8 cellular contexts compared by ENCODE assay signal in the genomic region with DNA sequence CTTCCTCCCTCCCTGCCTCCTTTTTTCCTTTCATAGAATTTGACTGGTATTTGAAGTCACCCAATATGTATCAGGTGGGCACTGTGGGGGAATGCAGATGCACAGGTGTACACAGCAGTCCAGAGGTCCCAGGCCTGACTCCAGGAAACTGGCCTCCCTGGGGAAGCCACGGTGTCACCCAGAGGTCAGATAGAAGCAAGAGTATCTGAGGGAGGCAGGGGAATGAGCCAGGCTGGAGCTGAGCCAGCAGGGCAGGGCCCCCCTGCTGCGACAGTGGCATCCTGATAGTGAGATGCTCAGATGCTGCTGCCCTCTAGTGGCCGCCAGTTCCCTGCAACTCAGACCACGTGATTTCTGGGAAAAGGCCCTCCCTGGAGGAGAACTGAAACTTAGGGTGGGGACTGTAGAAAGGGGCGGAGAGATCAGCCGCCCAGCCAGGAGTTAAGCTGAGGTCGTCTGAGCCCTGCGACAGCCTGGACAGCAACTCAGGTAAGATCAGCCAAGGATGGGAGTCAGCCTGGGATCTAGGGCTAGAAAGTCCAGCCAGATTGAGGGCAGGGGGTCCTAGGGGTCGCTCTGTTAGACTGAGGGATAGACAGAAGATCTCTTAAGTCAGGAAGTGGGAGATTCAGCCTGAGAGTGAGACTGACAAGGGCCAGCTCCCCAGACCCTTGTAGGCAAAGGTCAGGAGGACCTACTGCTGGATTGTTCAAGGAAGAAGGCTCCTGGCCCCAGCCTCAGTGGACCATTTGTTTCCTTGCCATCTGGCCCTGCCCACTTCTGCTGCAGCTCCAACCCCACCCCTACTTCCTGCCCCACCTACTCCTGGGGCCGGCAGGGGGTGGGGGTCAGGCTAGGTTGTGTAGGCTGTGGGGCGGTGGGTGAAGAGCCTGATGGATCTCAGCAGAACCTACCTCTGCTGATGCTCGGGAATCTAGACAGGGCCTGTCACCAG. TPM values are rescaled to one million over a fixed set of nuclear protein-coding genes. Genes with fewer than 3 reads are reported as not detected.
DNase-seq lines count a peak whose midpoint lies in the region; ATAC-seq and TF ChIP-seq lines count a peak whose summit lies in the region.

TSS of gene IRF9 (plus strand) at position 416 of the 955 bp plus-strand sequence. CDS start 880 bp downstream, outside the sequence.

- H3K27me3 ChIP-seq in colonic mucosa = no peaks in the 10 kb centered on the region
- H3K27me3 ChIP-seq in layer of hippocampus (ENCODE audit: control insufficient read depth, insufficient read depth, low read length) = no peaks in the 10 kb centered on the region

- peaks cover 24% of the 10 kb centered on the region for H3K36me3 ChIP-seq in colonic mucosa

- DNase-seq in C1 segment of cervical spinal cord (lab: John Stamatoyannopoulos, UW) (peak; percentile 45 to 97 (median 92)), GM19240 (ENCODE audit: insufficient read length, low spot score) (peak; percentile 94), NCI-H524 treated with DMSO at 0.1 percent for 48 hours (lab: John Stamatoyannopoulos, UW) (peak; percentile 90), colonic mucosa (peak; percentile 98)
- peak; percentile 97 to 99 for DNase-seq in activated CD4-positive, alpha-beta T cell treated with anti-CD3 and anti-CD28 coated beads for 4 hours
- peak; percentile 93 to 100 for DNase-seq in stimulated activated CD4-positive, alpha-beta T cell treated with anti-CD3 and anti-CD28 coated beads, Interleukin-1b, Interleukin-23, amount 100 ng/mL, for 4 hours (ENCODE audit: low read depth in 2 of 2)

- H3K4me3 ChIP-seq in colonic mucosa = peak within 1 kb of the TSS; percentile 75

- peak; percentile 78 for ATAC-seq in HG03460 (IDR thresholded peaks at IDR 0.05; ENCODE audit: unreplicated experiment)

- no peaks in the 10 kb centered on the region for H3K9me3 ChIP-seq in colonic mucosa

- peak; percentile 95 for TF ChIP-seq CTCF in colonic mucosa (IDR thresholded peaks at IDR 0.05)

- H3K9ac ChIP-seq in colonic mucosa (ENCODE audit: low read depth in 2 of 2, low read length in 2 of 2) = peak within 1 kb of the TSS; percentile 85 to 88

- intact Hi-C loops in colonic mucosa (cut with DNase I) = no loop called here

- peak within 1 kb of the TSS; percentile 98 for H3K27ac ChIP-seq in colonic mucosa
- peak within 1 kb of the TSS; percentile 98 for H3K27ac ChIP-seq in layer of hippocampus (ENCODE audit: low read depth, low read length)

- H3K4me1 ChIP-seq in colonic mucosa = peaks cover 13% of the 10 kb centered on the region

RNA-seq across cellular contexts. Expression of gene IRF9, which starts in this region (rescaled TPM):
- total RNA-seq in colonic mucosa = 10 to 100 TPM; 54.4 to 57.5 TPM

Comparison
In these comparisons a context has a peak if more than half of its experiments do, and no peak if none do; other contexts are left out.
1. Peak in every context shown above with its lines: DNase-seq, ATAC-seq, H3K4me3 ChIP-seq and H3K27ac ChIP-seq.